In the genomic region with DNA sequence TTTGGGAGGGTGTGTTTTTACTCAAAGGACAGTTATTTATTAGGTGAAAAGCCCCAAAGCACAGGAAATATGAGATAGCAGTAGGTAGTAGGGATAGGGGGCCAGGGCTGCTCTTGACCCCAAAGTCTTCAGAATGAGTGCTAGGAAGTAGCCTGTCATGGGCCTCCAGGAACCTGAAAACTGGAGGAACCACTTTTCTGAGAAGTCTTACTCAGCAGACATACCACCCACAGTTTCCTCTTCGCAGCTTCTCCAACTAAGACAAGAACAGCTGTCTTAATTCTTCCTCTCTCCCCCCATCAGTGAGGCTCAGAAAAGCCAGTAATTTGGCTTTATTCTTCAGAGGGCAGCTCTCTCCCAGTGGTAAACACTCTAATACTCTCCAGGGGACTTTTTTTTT, we compare ENCODE assay signal across 9 cellular contexts.
DNase-seq lines count a peak whose midpoint lies in the region; ATAC-seq and TF ChIP-seq lines count a peak whose summit lies in the region.
"Had no signal": no experiment of that assay in that cellular context is flagged by ENCODE, and none has a peak within 500 bp of the region (broad histone marks: within the 10 kb centered on the region; RNA-seq: fewer than 3 reads in every experiment).

No MANE protein-coding gene starts in this region.

- no peaks in the 10 kb centered on the region for H3K9me3 ChIP-seq in H9 (ENCODE audit: control insufficient read depth, low read depth, low read length)

- H4K5ac ChIP-seq in H9 (ENCODE audit: insufficient read length, low read depth, low read length): no peak overlapping the region

- H3K9me3 Mint-ChIP-seq in T-cell: no peaks in the 10 kb centered on the region
- H3K9me3 Mint-ChIP-seq in H9: no peaks in the 10 kb centered on the region

- no peaks in the 10 kb centered on the region; the same call in 1 of the 2 replicates for H3K4me1 ChIP-seq in H9 (ENCODE audit: insufficient read depth, low read length)

- H3K4me3 Mint-ChIP-seq in T-cell (peak overlapping the region in 2 of 3 donors; percentile 3 to 14), H9 (no peak overlapping the region)

- H3K9ac ChIP-seq in H9 (ENCODE audit: extremely low read depth, insufficient read length, low read length): no peak overlapping the region

- TF ChIP-seq CTCF in fibroblast of mammary gland (conservative IDR thresholded peaks at IDR 0.05; ENCODE audit: control insufficient read depth, insufficient read depth, low read depth, low read length): no peak
- TF ChIP-seq CTCF in H9 (conservative IDR thresholded peaks at IDR 0.05): no peak

- H2AK5ac ChIP-seq in H9 (ENCODE audit: insufficient read length, low read length): no peak overlapping the region

- no peak overlapping the region for H3K14ac ChIP-seq in H9 (ENCODE audit: insufficient read depth, low read length)

- no peaks in the 10 kb centered on the region for H3K27me3 Mint-ChIP-seq in T-cell
- H3K27me3 Mint-ChIP-seq in H9 (ENCODE audit: low read depth): no peaks in the 10 kb centered on the region

- no peak overlapping the region for H2BK20ac ChIP-seq in H9 (ENCODE audit: low read depth, low read length, poor library complexity, severe bottlenecking)

- H2BK120ac ChIP-seq in H9 (ENCODE audit: low read depth, low read length, poor library complexity, severe bottlenecking): no peak overlapping the region

- H3K27ac ChIP-seq in H9 (ENCODE audit: insufficient read length, low read depth, low read length): no peak overlapping the region
- H3K27ac ChIP-seq: 22Rv1 had no signal

- H3K18ac ChIP-seq in H9 (ENCODE audit: insufficient read length, low read depth, low read length): no peak overlapping the region

- no CpG with 5 or more reads among the region's 1 CpG for WGBS in H9 (ENCODE audit: extremely low coverage, insufficient read length, low lambda C conversion rate)

- no peaks in the 10 kb centered on the region for H3K79me1 ChIP-seq in H9 (ENCODE audit: insufficient read depth, low read depth, low read length, poor library complexity, severe bottlenecking)

- DNase-seq in DMS53 (lab: John Stamatoyannopoulos, UW): peak; percentile 11
- DNase-seq in DMS53 treated with DMSO at 0.1 percent for 48 hours (lab: John Stamatoyannopoulos, UW; ENCODE audit: unreplicated experiment): no peak
- peak in 1 of 34 experiments; percentile 8 for DNase-seq in T-cell
- DNase-seq in fibroblast of mammary gland (ENCODE audit: low read depth): peak; percentile 68
- DNase-seq in stimulated activated CD4-positive, alpha-beta T cell treated with anti-CD3 and anti-CD28 coated beads, Interleukin-12 subunit alpha, Interleukin-12 subunit beta, amount 100 ng/mL, for 48 hours (ENCODE audit: low read depth in 2 of 3, low spot score in 1 of 3): peak; percentile 19 to 51 (median 37)
- DNase-seq in central memory CD4-positive, alpha-beta T cell: no peak
- DNase-seq in H9: no peak

- no peaks in the 10 kb centered on the region for H3K27me3 ChIP-seq in H9 (ENCODE audit: insufficient read depth, low read length)

- H3T11ph ChIP-seq in H9 (ENCODE audit: low read length): no peak overlapping the region

- CTCF ChIA-PET in T-cell (lab: Charles Lee): interaction anchor here (0.6 to 0.7 kb wide), 3 partner anchors 17 to 374 kb away, joined by 3 read pairs; no protein-coding TSS in a partner anchor

- no peaks in the 10 kb centered on the region for H3K23me2 ChIP-seq in H9 (ENCODE audit: insufficient read length, low read depth, low read length, poor library complexity, severe bottlenecking)

- no peaks in the 10 kb centered on the region for H3K79me2 ChIP-seq in H9 (ENCODE audit: insufficient read depth, low read length)

- no peak overlapping the region for H3K4me2 ChIP-seq in H9 (ENCODE audit: insufficient read depth, insufficient read length, low read length)

- no peak overlapping the region for H3K4ac ChIP-seq in H9 (ENCODE audit: low read depth, low read length)

- H3K23ac ChIP-seq in H9 (ENCODE audit: insufficient read length, low read depth, low read length): no peak overlapping the region

- H3K27ac Mint-ChIP-seq in T-cell (peak overlapping the region; percentile 47 to 76), H9 (peak overlapping the region in 1 of 3 experiments; percentile 80; a peak in 2 of 7 replicates)

- peak; percentile 91 for ATAC-seq in HG02852 (IDR thresholded peaks at IDR 0.05; ENCODE audit: unreplicated experiment)
- ATAC-seq in T-cell (replicated peaks in 1 of 4): peak in 3 of 4 experiments; percentile 50 to 75 (median 56)

- H4K91ac ChIP-seq in H9 (ENCODE audit: insufficient read length, low read depth, low read length): no peak overlapping the region

- no peaks in the 10 kb centered on the region for H4K20me1 ChIP-seq in H9 (ENCODE audit: control insufficient read depth, insufficient read depth, insufficient read length)

- no peak overlapping the region for H2BK5ac ChIP-seq in H9 (ENCODE audit: insufficient read length, low read length)

- no peak overlapping the region for H2BK12ac ChIP-seq in H9 (ENCODE audit: insufficient read length, low read depth, low read length)

- H3K36me3 Mint-ChIP-seq in T-cell (no peaks in the 10 kb centered on the region), H9 (ENCODE audit: insufficient read depth in 1 of 3, low read depth in 3 of 3) (no peaks in the 10 kb centered on the region)

- H3K4me3 ChIP-seq in fibroblast of mammary gland (ENCODE audit: control insufficient read depth, low read depth, low read length): no peak overlapping the region

- POLR2A ChIA-PET in T-cell (lab: Charles Lee): no interaction called here

- no peak overlapping the region for H4K8ac ChIP-seq in H9 (replicated peaks; ENCODE audit: insufficient read length, low read depth, low read length)

- no peak overlapping the region for H3K56ac ChIP-seq in H9 (ENCODE audit: insufficient read length, low read depth, low read length)

- H3K4me1 Mint-ChIP-seq in T-cell (peaks cover 39 to 60% (median 44%) of the 10 kb centered on the region in 3 donors), H9 (peaks cover 13 to 22% of the 10 kb centered on the region in 2 experiments)

- H2AFZ ChIP-seq in H9 (ENCODE audit: low read length): no peak overlapping the region

- no peak overlapping the region for H2BK15ac ChIP-seq in H9 (ENCODE audit: low read depth, low read length)

Comparison
In these comparisons a context has a peak if more than half of its experiments do, and no peak if none do; other contexts are left out.
1. DNase-seq: peak in DMS53 (single experiment), fibroblast of mammary gland (single experiment) and stimulated activated CD4-positive, alpha-beta T cell treated with anti-CD3 and anti-CD28 coated beads, Interleukin-12 subunit alpha, Interleukin-12 subunit beta, amount 100 ng/mL, for 48 hours (3 of 3); none in DMS53 treated with DMSO at 0.1 percent for 48 hours (single experiment), central memory CD4-positive, alpha-beta T cell (single experiment) and H9 (single experiment).
2. H3K4me3 Mint-ChIP-seq: peak in T-cell (2 of 3); none in H9 (0 of 2).